9 cellular contexts compared by ENCODE assay signal in the genomic region with DNA sequence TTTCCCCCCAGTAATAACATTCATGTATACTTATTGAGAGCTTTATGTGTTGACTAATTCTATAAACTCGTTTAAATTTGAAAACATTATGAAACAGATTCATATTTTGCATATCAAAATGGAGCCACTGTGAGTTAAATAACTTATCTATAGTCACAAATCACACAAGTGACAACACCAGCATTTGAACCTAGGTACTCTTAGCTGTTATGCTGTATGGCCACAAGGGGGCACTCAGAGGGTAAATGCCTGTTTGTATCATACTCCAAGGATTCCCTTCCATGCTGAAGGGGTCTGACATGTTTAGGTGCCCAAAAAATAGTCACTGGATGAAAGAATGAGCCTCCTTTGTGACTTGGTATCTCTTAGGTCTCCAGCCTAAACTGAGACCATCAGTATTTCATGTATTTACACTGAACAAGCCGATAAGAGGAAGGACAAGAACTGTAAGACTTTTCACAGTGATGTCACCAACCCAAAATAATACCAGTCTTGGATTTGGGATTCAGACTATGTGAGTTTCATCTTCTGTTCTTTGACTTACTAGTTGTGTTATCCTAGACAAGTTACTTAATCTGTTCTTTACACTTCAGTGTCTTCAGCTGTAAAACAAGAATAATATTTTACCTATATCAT. TPM values are rescaled to one million over a fixed set of nuclear protein-coding genes. Genes with fewer than 3 reads are reported as not detected.
DNase-seq lines count a peak whose midpoint lies in the region; ATAC-seq and TF ChIP-seq lines count a peak whose summit lies in the region.
"Had no signal": no experiment of that assay in that cellular context is flagged by ENCODE, and none has a peak within 500 bp of the region (broad histone marks: within the 10 kb centered on the region; RNA-seq: fewer than 3 reads in every experiment).

No MANE protein-coding gene starts in this region.

- ATAC-seq in GM19328 (IDR thresholded peaks at IDR 0.05; ENCODE audit: unreplicated experiment) (peak; percentile 90), HG03565 (IDR thresholded peaks at IDR 0.05; ENCODE audit: unreplicated experiment) (peak; percentile 75), right lobe of liver (peak; percentile 83 to 92 (median 88))
- ATAC-seq in stimulated activated naive B cell treated with anti-CD40 and anti-IgM and Interleukin-4, amounts not matched to agents 10 μg/mL and 1 μg/mL and 100 μg/mL, for 72 hours (replicated peaks): peak; percentile 42 to 64

- intact Hi-C loops in right lobe of liver (cut with DNase I): no loop called here

- H3K36me3 ChIP-seq in SK-N-MC (ENCODE audit: insufficient read depth, low read length) (no peaks in the 10 kb centered on the region), right lobe of liver (no peaks in the 10 kb centered on the region)

- H3K27me3 Mint-ChIP-seq in stimulated activated naive B cell treated with anti-CD40 and anti-IgM and Interleukin-4, amounts not matched to agents 10 μg/mL and 1 μg/mL and 100 μg/mL, for 72 hours: peaks cover 18 to 23% of the 10 kb centered on the region in 2 donors

- 26% methylated on average over 2 of the region's 2 CpGs for WGBS in right lobe of liver (ENCODE audit: insufficient coverage, low coverage, low lambda C conversion rate, missing lambda C conversion rate)

- no peaks in the 10 kb centered on the region for H3K36me3 Mint-ChIP-seq in stimulated activated naive B cell treated with anti-CD40 and anti-IgM and Interleukin-4, amounts not matched to agents 10 μg/mL and 1 μg/mL and 100 μg/mL, for 72 hours

- H3K4me3 Mint-ChIP-seq in stimulated activated naive B cell treated with anti-CD40 and anti-IgM and Interleukin-4, amounts not matched to agents 10 μg/mL and 1 μg/mL and 100 μg/mL, for 72 hours: no peak overlapping the region

- H3K27ac ChIP-seq in SK-N-MC (no peak overlapping the region), right lobe of liver (no peak overlapping the region)

- H3K9ac ChIP-seq in SK-N-MC (ENCODE audit: insufficient read length): no peak overlapping the region

- H3K9me3 ChIP-seq in SK-N-MC (ENCODE audit: low read depth, low read length): no peaks in the 10 kb centered on the region
- H3K9me3 ChIP-seq in right lobe of liver: no peaks in the 10 kb centered on the region

- H3K4me3 ChIP-seq in SK-N-MC (no peak overlapping the region), right lobe of liver (no peak overlapping the region)

- peaks cover 0 to 2% of the 10 kb centered on the region in 2 donors for H3K4me1 Mint-ChIP-seq in stimulated activated naive B cell treated with anti-CD40 and anti-IgM and Interleukin-4, amounts not matched to agents 10 μg/mL and 1 μg/mL and 100 μg/mL, for 72 hours

- no peaks in the 10 kb centered on the region for H3K4me1 ChIP-seq in right lobe of liver

- TF ChIP-seq POLR2A in right lobe of liver (IDR thresholded peaks at IDR 0.05): no peak

- H3K27me3 ChIP-seq in right lobe of liver: no peaks in the 10 kb centered on the region

- peak; percentile 77 to 85 (median 80) for TF ChIP-seq CTCF in right lobe of liver (IDR thresholded peaks at IDR 0.05)

- H3K27ac Mint-ChIP-seq in stimulated activated naive B cell treated with anti-CD40 and anti-IgM and Interleukin-4, amounts not matched to agents 10 μg/mL and 1 μg/mL and 100 μg/mL, for 72 hours: no peak overlapping the region

- H3K9me3 Mint-ChIP-seq in stimulated activated naive B cell treated with anti-CD40 and anti-IgM and Interleukin-4, amounts not matched to agents 10 μg/mL and 1 μg/mL and 100 μg/mL, for 72 hours: no peaks in the 10 kb centered on the region

- peak; percentile 28 for DNase-seq in D341Med (ENCODE audit: low spot score)
- DNase-seq in SK-N-MC (ENCODE audit: low read depth, low spot score): peak; percentile 8
- peak; percentile 29 for DNase-seq in cerebellar cortex (ENCODE audit: low spot score)
- no peak for DNase-seq in right lobe of liver
- no peak for DNase-seq in stimulated activated naive B cell treated with anti-CD40 and anti-IgM and Interleukin-4, amounts not matched to agents 10 μg/mL and 1 μg/mL and 100 μg/mL, for 72 hours
- DNase-seq in occipital lobe (lab: John Stamatoyannopoulos, UW): no peak

RNA-seq across cellular contexts. Expression of gene OR52D1, which starts 12.2 kb away (rescaled TPM):
- not detected for total RNA-seq in right lobe of liver
- total RNA-seq in occipital lobe: not detected
- total RNA-seq: temporal lobe had no signal

RNA-seq across cellular contexts. Expression of gene OR51I2, which starts 27.2 kb away (rescaled TPM):
- total RNA-seq in right lobe of liver (not detected), occipital lobe (not detected)
- total RNA-seq: temporal lobe had no signal

RNA-seq across cellular contexts. Expression of gene UBQLN3, which starts 33.5 kb away (rescaled TPM):
- total RNA-seq in right lobe of liver: under 1 TPM in 1 of 6 experiments, not detected in 5; 0.12 TPM
- not detected for total RNA-seq in occipital lobe

RNA-seq across cellular contexts. Expression of gene OR51I1, which starts 35.0 kb away (rescaled TPM):
- not detected for total RNA-seq in right lobe of liver
- total RNA-seq in occipital lobe: not detected
- total RNA-seq: temporal lobe had no signal

RNA-seq across cellular contexts. Expression of gene UBQLNL, which starts 40.2 kb away (rescaled TPM):
- total RNA-seq in right lobe of liver: under 1 TPM in 4 of 6 experiments, not detected in 2; 0.11 to 0.32 (median 0.21) TPM
- not detected for total RNA-seq in occipital lobe

Comparison
In these comparisons a context has a peak if more than half of its experiments do, and no peak if none do; other contexts are left out.
1. DNase-seq: peak in D341Med (single experiment), SK-N-MC (single experiment) and cerebellar cortex (single experiment); none in right lobe of liver (0 of 3), stimulated activated naive B cell treated with anti-CD40 and anti-IgM and Interleukin-4, amounts not matched to agents 10 μg/mL and 1 μg/mL and 100 μg/mL, for 72 hours (single experiment) and occipital lobe (single experiment).
2. Peak in every context shown above with its lines, with median percentiles within 50 percentile points of each other: ATAC-seq.